In the genomic region with DNA sequence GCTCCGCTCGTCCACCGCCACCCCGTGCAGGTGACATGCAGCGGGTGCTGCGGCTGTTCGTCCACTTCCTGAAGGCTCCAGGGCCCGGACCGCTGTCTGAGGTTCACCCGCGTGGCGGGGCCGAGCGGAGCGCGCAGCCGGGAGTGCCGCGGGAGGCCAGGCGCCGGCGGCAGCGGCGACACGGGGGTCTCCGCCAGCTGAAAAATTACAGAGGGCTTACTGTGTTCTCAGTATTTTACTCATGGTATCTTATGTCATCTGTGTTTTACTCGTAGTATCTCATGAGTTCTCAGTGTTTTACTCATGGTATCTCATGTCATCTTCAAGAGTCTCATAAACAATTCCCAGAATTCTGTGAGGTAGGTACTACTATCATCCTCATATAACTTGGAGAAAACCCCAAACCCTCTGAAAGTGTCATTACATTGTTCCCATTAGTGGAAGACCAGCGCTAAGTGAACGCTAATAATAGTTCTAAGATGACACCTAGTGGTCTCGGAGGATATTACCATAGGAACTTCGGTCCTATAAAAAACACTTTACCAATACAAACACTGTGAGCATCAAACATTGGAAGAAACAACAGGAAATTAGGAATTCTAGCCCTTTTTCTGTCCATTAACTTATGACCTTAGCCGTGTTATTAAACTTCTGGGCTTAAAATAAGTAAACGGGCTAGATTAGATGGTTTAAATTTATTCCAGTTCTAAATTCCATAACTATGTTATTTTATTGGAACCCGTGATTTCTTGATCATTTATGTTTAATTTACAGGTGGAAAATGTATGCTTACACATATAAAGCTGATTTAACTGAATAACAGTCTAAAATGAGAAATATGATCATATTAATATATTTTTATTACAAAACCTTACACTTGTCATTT, we compare ENCODE assay signal across 8 cellular contexts. TPM values are rescaled to one million over a fixed set of nuclear protein-coding genes. Genes with fewer than 3 reads are reported as not detected.
DNase-seq lines count a peak whose midpoint lies in the region; ATAC-seq and TF ChIP-seq lines count a peak whose summit lies in the region.

No MANE protein-coding gene starts in this region.

- H3K4me3 ChIP-seq in ascending aorta: peak overlapping the region; percentile 43 to 59

- H3K9me3 ChIP-seq in ascending aorta: no peaks in the 10 kb centered on the region

- H3K36me3 ChIP-seq in ascending aorta: no peaks in the 10 kb centered on the region

- no peak overlapping the region for H3K27ac ChIP-seq in ascending aorta

- no peaks in the 10 kb centered on the region for H3K27me3 ChIP-seq in ascending aorta

- ATAC-seq in GM21825 (IDR thresholded peaks at IDR 0.05; ENCODE audit: unreplicated experiment) (peak; percentile 77), left ventricle myocardium superior (peak; percentile 87)

- DNase-seq in GM03348 (ENCODE audit: low spot score) (peak; percentile 77), Kasumi-1 (lab: John Stamatoyannopoulos, UW) (peak; percentile 75 to 76), RKO (ENCODE audit: low spot score) (peak; percentile 80), ascending aorta (ENCODE audit: low spot score in 2 of 2) (no peak), left ventricle myocardium superior (peak; percentile 36), renal cortical epithelial cell (ENCODE audit: low read depth) (peak; percentile 76), GOT3 (lab: John Stamatoyannopoulos, UW) (no peak)

- TF ChIP-seq CTCF in ascending aorta (IDR thresholded peaks at IDR 0.05): peak; percentile 67 to 78 (median 77)

- H3K4me1 ChIP-seq in ascending aorta: peaks cover 0 to 2% of the 10 kb centered on the region in 2 donors

- intact Hi-C loops in ascending aorta (cut with DNase I): loop anchor here (1.0 to 10.0 kb wide), 2 partner anchors 127 to 320 kb away; no protein-coding TSS in a partner anchor
- intact Hi-C loops in left ventricle myocardium superior (cut with micrococcal nuclease): no loop called here

RNA-seq across cellular contexts. Expression of a gene that starts 32.4 kb away (rescaled TPM):
- total RNA-seq in ascending aorta: not detected
- 0.27 TPM for total RNA-seq in left ventricle myocardium superior
- 8.2 and 17.3 TPM in 2 replicates for total RNA-seq in renal cortical epithelial cell

Comparison
In these comparisons a context has a peak if more than half of its experiments do, and no peak if none do; other contexts are left out.
1. DNase-seq: peak in GM03348 (single experiment), Kasumi-1 (2 of 2), RKO (single experiment), left ventricle myocardium superior (single experiment) and renal cortical epithelial cell (single experiment); none in ascending aorta (0 of 2) and GOT3 (single experiment).